1 cellular context compared by ENCODE assay signal in the genomic region with DNA sequence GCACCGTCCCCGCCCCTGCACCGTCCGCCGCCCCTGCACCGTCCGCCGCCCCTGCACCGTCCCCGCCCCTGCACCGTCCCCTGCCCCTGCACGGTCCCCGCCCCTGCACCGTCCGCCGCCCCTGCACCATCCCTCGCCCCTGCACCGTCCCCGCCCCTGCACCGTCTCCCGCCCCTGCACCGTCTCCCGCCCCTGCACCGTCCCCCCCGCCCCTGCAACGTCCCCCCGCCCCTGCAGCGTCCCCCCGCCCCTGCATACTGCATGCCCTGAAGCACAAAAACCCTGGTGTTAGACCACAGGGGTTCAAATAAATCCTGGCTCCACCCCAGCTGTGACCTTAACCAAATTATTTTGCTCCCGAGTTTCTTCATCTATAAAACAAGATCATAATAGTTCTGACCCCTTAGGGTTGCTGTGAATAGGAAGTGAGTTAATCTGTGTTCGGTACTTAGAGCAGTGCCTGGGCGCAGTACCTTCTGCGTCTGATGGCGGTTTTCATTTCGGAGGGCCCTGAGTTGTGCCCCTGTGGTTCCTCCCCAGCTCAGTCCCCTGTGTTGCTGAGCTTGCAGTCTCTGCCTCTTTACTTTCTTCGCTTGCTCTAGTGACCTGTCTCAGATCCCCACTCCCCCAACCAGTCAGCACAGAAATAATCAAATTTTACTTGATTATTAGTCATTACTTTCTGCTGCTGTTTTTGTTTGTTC.
TF ChIP-seq lines count a peak whose summit lies in the region.

No MANE protein-coding gene starts in this region.

TF ChIP-seq in GM23338, 12 proteins besides CTCF, POLR2A, EP300 and RAD21 (continued from another document):
- TF ChIP-seq ETS1 (IDR thresholded peaks at IDR 0.05), result no peak
- TF ChIP-seq ZNF462 (CRISPR knock-in tag; IDR thresholded peaks at IDR 0.05), result no peak
- no peak for TF ChIP-seq EZH2 (IDR thresholded peaks at IDR 0.05; ENCODE audit: low read depth, unreplicated experiment)
- no peak for TF ChIP-seq STAT1 (IDR thresholded peaks at IDR 0.05; ENCODE audit: unreplicated experiment)
- no peak for TF ChIP-seq ZNF114 (CRISPR knock-in tag; IDR thresholded peaks at IDR 0.05)
- no peak for TF ChIP-seq EZH2phosphoT487 (IDR thresholded peaks at IDR 0.05; ENCODE audit: unreplicated experiment)
